Comparison of ENCODE assay signal across 8 cellular contexts in genomic region chr15:29270169-29270955, GRCh38. TPM values are rescaled to one million over a fixed set of nuclear protein-coding genes. Genes with fewer than 3 reads are reported as not detected.
DNase-seq lines count a peak whose midpoint lies in the region; ATAC-seq lines count a peak whose summit lies in the region.

No MANE protein-coding gene starts in this region.

- H3K27ac Mint-ChIP-seq in T-helper 1 cell treated with Interleukin-12 subunit alpha and Interleukin-12 subunit beta and Interleukin-4 antibody, amounts not matched to agents 30 μg/mL and 1 μg/mL, for 36 hours = peak overlapping the region; percentile 99
- H3K27ac Mint-ChIP-seq in natural killer cell treated with Interleukin-12 subunit alpha and Interleukin-12 subunit beta and Interleukin-15 and Interleukin-18, amount 100 ng/mL, for 72 hours = peak overlapping the region; percentile 86 to 88

- H3K9me3 ChIP-seq in BLaER1 treated with 17β-estradiol and CSF1 and Interleukin-3, amounts not matched to agents 10 nM and 100 nM (replicated peaks in 1 of 11) = no peaks in the 10 kb centered on the region
- H3K9me3 ChIP-seq in endocrine pancreas (ENCODE audit: control insufficient read depth, low read length) = no peaks in the 10 kb centered on the region

- H3K4me2 ChIP-seq in BLaER1 treated with 17β-estradiol and CSF1 and Interleukin-3, amounts not matched to agents 10 nM and 100 nM = peak overlapping the region; percentile 88 to 99 (median 96)

- H3K9ac ChIP-seq in BLaER1 treated with 17β-estradiol and CSF1 and Interleukin-3, amounts not matched to agents 10 nM and 100 nM = peak overlapping the region; percentile 78 to 95 (median 92)
- H3K9ac ChIP-seq in endocrine pancreas (ENCODE audit: control insufficient read depth, insufficient read depth, low read length) = peak overlapping the region; percentile 58

- no peak for DNase-seq in natural killer cell treated with Interleukin-12 subunit alpha and Interleukin-12 subunit beta and Interleukin-15 and Interleukin-18, amount 100 ng/mL, for 72 hours (ENCODE audit: low spot score)
- DNase-seq in ecto neural progenitor cell (ENCODE audit: low spot score) (no peak), middle frontal gyrus (ENCODE audit: extremely low spot score, low spot score) (no peak)

- H3K9me3 Mint-ChIP-seq in T-helper 1 cell treated with Interleukin-12 subunit alpha and Interleukin-12 subunit beta and Interleukin-4 antibody, amounts not matched to agents 30 μg/mL and 1 μg/mL, for 36 hours = no peaks in the 10 kb centered on the region
- H3K9me3 Mint-ChIP-seq in natural killer cell treated with Interleukin-12 subunit alpha and Interleukin-12 subunit beta and Interleukin-15 and Interleukin-18, amount 100 ng/mL, for 72 hours = no peaks in the 10 kb centered on the region

- H3K4me3 Mint-ChIP-seq in T-helper 1 cell treated with Interleukin-12 subunit alpha and Interleukin-12 subunit beta and Interleukin-4 antibody, amounts not matched to agents 30 μg/mL and 1 μg/mL, for 36 hours = peak overlapping the region; percentile 97
- peak overlapping the region; percentile 91 for H3K4me3 Mint-ChIP-seq in natural killer cell treated with Interleukin-12 subunit alpha and Interleukin-12 subunit beta and Interleukin-15 and Interleukin-18, amount 100 ng/mL, for 72 hours

- peak overlapping the region; percentile 79 to 95 (median 89); a peak in 21 of 22 replicates for H3K27ac ChIP-seq in BLaER1 treated with 17β-estradiol and CSF1 and Interleukin-3, amounts not matched to agents 10 nM and 100 nM

- H3K27me3 Mint-ChIP-seq in T-helper 1 cell treated with Interleukin-12 subunit alpha and Interleukin-12 subunit beta and Interleukin-4 antibody, amounts not matched to agents 30 μg/mL and 1 μg/mL, for 36 hours (ENCODE audit: low read depth) = no peaks in the 10 kb centered on the region
- H3K27me3 Mint-ChIP-seq in natural killer cell treated with Interleukin-12 subunit alpha and Interleukin-12 subunit beta and Interleukin-15 and Interleukin-18, amount 100 ng/mL, for 72 hours = no peaks in the 10 kb centered on the region

- H3K4me1 ChIP-seq in BLaER1 treated with 17β-estradiol and CSF1 and Interleukin-3, amounts not matched to agents 10 nM and 100 nM = peaks cover 32 to 56% (median 41%) of the 10 kb centered on the region in 10 experiments
- H3K4me1 ChIP-seq in endocrine pancreas (ENCODE audit: control insufficient read depth, insufficient read depth, low read length) = peaks cover 10% of the 10 kb centered on the region

- peak overlapping the region; percentile 73 to 97 (median 86) for H3K4me3 ChIP-seq in BLaER1 treated with 17β-estradiol and CSF1 and Interleukin-3, amounts not matched to agents 10 nM and 100 nM
- peak overlapping the region; percentile 88 for H3K4me3 ChIP-seq in endocrine pancreas (ENCODE audit: control insufficient read depth, insufficient read depth, low read length)

- H3K36me3 Mint-ChIP-seq in T-helper 1 cell treated with Interleukin-12 subunit alpha and Interleukin-12 subunit beta and Interleukin-4 antibody, amounts not matched to agents 30 μg/mL and 1 μg/mL, for 36 hours (ENCODE audit: low read depth) = peaks cover 2% of the 10 kb centered on the region
- no peaks in the 10 kb centered on the region for H3K36me3 Mint-ChIP-seq in natural killer cell treated with Interleukin-12 subunit alpha and Interleukin-12 subunit beta and Interleukin-15 and Interleukin-18, amount 100 ng/mL, for 72 hours

- peaks cover 36% of the 10 kb centered on the region for H3K4me1 Mint-ChIP-seq in T-helper 1 cell treated with Interleukin-12 subunit alpha and Interleukin-12 subunit beta and Interleukin-4 antibody, amounts not matched to agents 30 μg/mL and 1 μg/mL, for 36 hours (ENCODE audit: low read depth)
- peaks cover 35 to 48% of the 10 kb centered on the region in 2 donors for H3K4me1 Mint-ChIP-seq in natural killer cell treated with Interleukin-12 subunit alpha and Interleukin-12 subunit beta and Interleukin-15 and Interleukin-18, amount 100 ng/mL, for 72 hours (ENCODE audit: low read depth in 2 of 2)

- ATAC-seq in GM19043 (IDR thresholded peaks at IDR 0.05; ENCODE audit: low read depth, unreplicated experiment) = peak; percentile 18
- ATAC-seq in HG03159 (IDR thresholded peaks at IDR 0.05; ENCODE audit: unreplicated experiment) = peak; percentile 18
- no peak for ATAC-seq in natural killer cell treated with Interleukin-12 subunit alpha and Interleukin-12 subunit beta and Interleukin-15 and Interleukin-18, amount 100 ng/mL, for 72 hours

- peaks cover 4 to 33% (median 23%) of the 10 kb centered on the region in 11 experiments; a peak in 18 of 22 replicates for H4K20me1 ChIP-seq in BLaER1 treated with 17β-estradiol and CSF1 and Interleukin-3, amounts not matched to agents 10 nM and 100 nM

- no peaks in the 10 kb centered on the region for H3K36me3 ChIP-seq in BLaER1 treated with 17β-estradiol and CSF1 and Interleukin-3, amounts not matched to agents 10 nM and 100 nM
- no peaks in the 10 kb centered on the region for H3K36me3 ChIP-seq in endocrine pancreas (ENCODE audit: control insufficient read depth, insufficient read depth, low read length)

- no peaks in the 10 kb centered on the region for H3K27me3 ChIP-seq in BLaER1 treated with 17β-estradiol and CSF1 and Interleukin-3, amounts not matched to agents 10 nM and 100 nM
- no peaks in the 10 kb centered on the region for H3K27me3 ChIP-seq in endocrine pancreas (ENCODE audit: control insufficient read depth, insufficient read depth, low read length)

RNA-seq across cellular contexts. Expression of gene NSMCE3, which starts 0.7 kb away (rescaled TPM):
- 1 to 10 TPM; 6.2 to 9.5 TPM for total RNA-seq in natural killer cell treated with Interleukin-12 subunit alpha and Interleukin-12 subunit beta and Interleukin-15 and Interleukin-18, amount 100 ng/mL, for 72 hours

Comparison
In these comparisons a context has a peak if more than half of its experiments do, and no peak if none do; other contexts are left out.
1. ATAC-seq: peak in GM19043 (single experiment) and HG03159 (single experiment); none in natural killer cell treated with Interleukin-12 subunit alpha and Interleukin-12 subunit beta and Interleukin-15 and Interleukin-18, amount 100 ng/mL, for 72 hours (0 of 2).